Comparison of ENCODE assay signal across 12 cellular contexts in the genomic region with DNA sequence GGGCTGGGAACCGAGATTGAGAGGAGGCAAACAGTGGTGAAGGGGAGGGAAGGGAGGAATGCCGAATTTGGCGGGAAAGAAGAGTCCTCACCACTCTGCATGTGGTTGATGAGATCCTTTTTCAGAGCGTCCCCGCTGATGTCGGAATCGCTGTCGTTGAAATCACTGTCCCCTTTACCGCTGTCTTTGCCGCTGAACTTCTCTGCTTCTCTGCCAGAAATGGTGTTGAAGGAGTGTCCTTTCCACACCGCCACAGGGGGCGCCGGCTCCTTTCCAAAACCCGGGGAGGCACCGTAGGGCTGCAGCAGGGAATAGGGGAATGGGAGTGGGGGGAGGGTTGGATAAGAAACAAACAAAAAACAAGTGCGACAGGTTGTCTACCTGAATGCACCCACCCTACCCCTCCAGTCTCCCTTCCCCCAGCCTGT. TPM values are rescaled to one million over a fixed set of nuclear protein-coding genes. Genes with fewer than 3 reads are reported as not detected.
DNase-seq lines count a peak whose midpoint lies in the region; ATAC-seq, FAIRE-seq and TF ChIP-seq lines count a peak whose summit lies in the region.
"Had no signal": no experiment of that assay in that cellular context is flagged by ENCODE, and none has a peak within 500 bp of the region (broad histone marks: within the 10 kb centered on the region; RNA-seq: fewer than 3 reads in every experiment).

No MANE protein-coding gene starts in this region.

- no peak for FAIRE-seq in urothelium cell line (lab: Jason Lieb, UNC)

- H3K27ac ChIP-seq in left ventricle myocardium inferior (replicated peaks) (no peak overlapping the region), right cardiac atrium (ENCODE audit: low read length) (no peak overlapping the region), RWPE1 (no peak overlapping the region), iPS DF 6.9 (ENCODE audit: low read length) (no peak overlapping the region), esophagus muscularis mucosa (replicated peaks in 1 of 4) (no peak overlapping the region)
- H3K27ac ChIP-seq: right atrium auricular region had no signal

- DNase-seq in left ventricle myocardium inferior (no peak), right cardiac atrium (no peak), RWPE1 (ENCODE audit: low spot score) (peak; percentile 14), iPS DF 6.9 (ENCODE audit: low read depth, low spot score) (no peak), urothelium cell line (ENCODE audit: low spot score) (peak; percentile 68), activated gamma-delta T cell (lab: John Stamatoyannopoulos, UW) (no peak), esophagus muscularis mucosa (ENCODE audit: extremely low spot score) (no peak)

- ATAC-seq in right cardiac atrium (no peak), GM21390 (IDR thresholded peaks at IDR 0.05; ENCODE audit: unreplicated experiment) (no peak)

- peak overlapping the region; percentile 45 for H3K4me3 ChIP-seq in left ventricle myocardium inferior
- no peak overlapping the region for H3K4me3 ChIP-seq in right cardiac atrium (ENCODE audit: low read length)
- peak overlapping the region; percentile 8; the same call in 1 of the 2 replicates for H3K4me3 ChIP-seq in iPS DF 6.9 (ENCODE audit: low read length)
- peak overlapping the region in 1 of 4 donors; percentile 28 for H3K4me3 ChIP-seq in esophagus muscularis mucosa

- H3K4me1 ChIP-seq in left ventricle myocardium inferior (peaks cover 28% of the 10 kb centered on the region), right cardiac atrium (ENCODE audit: control insufficient read depth, insufficient read depth, low read length) (peaks cover 2% of the 10 kb centered on the region), iPS DF 6.9 (ENCODE audit: control insufficient read depth, insufficient read depth, low read length) (peaks cover 11% of the 10 kb centered on the region), esophagus muscularis mucosa (peaks cover 20 to 49% (median 38%) of the 10 kb centered on the region in 4 donors)

- TF ChIP-seq CTCF in left ventricle myocardium inferior (IDR thresholded peaks at IDR 0.05; ENCODE audit: borderline replicate concordance) (no peak), RWPE1 (conservative IDR thresholded peaks at IDR 0.05; ENCODE audit: low read depth) (no peak), esophagus muscularis mucosa (IDR thresholded peaks at IDR 0.05) (no peak)

- POLR2A ChIA-PET in RWPE1 (lab: Yijun Ruan, JAX; ENCODE audit: low non-redundant PET) = no interaction called here

- H3K9me3 ChIP-seq in left ventricle myocardium inferior (replicated peaks) = no peaks in the 10 kb centered on the region
- H3K9me3 ChIP-seq in right cardiac atrium (ENCODE audit: control insufficient read depth, low read length) = no peaks in the 10 kb centered on the region
- no peaks in the 10 kb centered on the region for H3K9me3 ChIP-seq in iPS DF 6.9 (ENCODE audit: control insufficient read depth, insufficient read depth, low read length)
- H3K9me3 ChIP-seq in esophagus muscularis mucosa = no peaks in the 10 kb centered on the region
- H3K9me3 ChIP-seq: right atrium auricular region had no signal

- no peak for TF ChIP-seq POLR2A in esophagus muscularis mucosa (IDR thresholded peaks at IDR 0.05; ENCODE audit: low read depth)

- WGBS in right cardiac atrium = 10% methylated on average over 16 of the region's 16 CpGs
- no CpG with 5 or more reads among the region's 16 CpGs for WGBS in iPS DF 6.9 (ENCODE audit: insufficient coverage, insufficient read length)
- WGBS in esophagus muscularis mucosa = 7% methylated on average over 16 of the region's 16 CpGs

- H3K27me3 ChIP-seq in left ventricle myocardium inferior (ENCODE audit: low read depth) = peaks cover 100% of the 10 kb centered on the region
- no peaks in the 10 kb centered on the region for H3K27me3 ChIP-seq in right cardiac atrium (ENCODE audit: control insufficient read depth, insufficient read depth)
- peaks cover 42% of the 10 kb centered on the region for H3K27me3 ChIP-seq in iPS DF 6.9 (ENCODE audit: control insufficient read depth, insufficient read depth, low read length)
- peaks cover 8 to 91% (median 59%) of the 10 kb centered on the region in 4 donors for H3K27me3 ChIP-seq in esophagus muscularis mucosa

- TF ChIP-seq EP300 in esophagus muscularis mucosa (IDR thresholded peaks at IDR 0.05) = no peak

- CTCF ChIA-PET in RWPE1 (lab: Yijun Ruan, JAX) = interaction anchor here (0.5 to 2.4 kb wide), 7 partner anchors 16 to 357 kb away, joined by 3 to 15 read pairs (median 3); no protein-coding TSS in a partner anchor

- H3K36me3 ChIP-seq in left ventricle myocardium inferior (no peaks in the 10 kb centered on the region), iPS DF 6.9 (ENCODE audit: control insufficient read depth, insufficient read depth, low read length) (no peaks in the 10 kb centered on the region), esophagus muscularis mucosa (no peaks in the 10 kb centered on the region)
- H3K36me3 ChIP-seq: right atrium auricular region had no signal

- intact Hi-C loops in left ventricle myocardium inferior (cut with micrococcal nuclease) (no loop called here), right cardiac atrium (cut with DNase I) (no loop called here), esophagus muscularis mucosa (cut with DNase I) (no loop called here)

RNA-seq across cellular contexts. Expression of gene PCDH8, which starts 3.1 kb away (rescaled TPM):
- total RNA-seq in left ventricle myocardium inferior (not detected), right cardiac atrium (not detected), esophagus muscularis mucosa (under 1 TPM in 1 of 4 donors, not detected in 3; 0.11 TPM)
- not detected for polyA plus RNA-seq in right cardiac atrium
- total RNA-seq: activated CD8-positive, alpha-beta memory T cell treated with anti-CD3 and anti-CD28 coated beads for 36 hours; MCF 10A; right atrium auricular region; RPMI7951 had no signal

Comparison
In these comparisons a context has a peak if more than half of its experiments do, and no peak if none do; other contexts are left out.
1. DNase-seq: peak in RWPE1 (single experiment) and urothelium cell line (single experiment); none in left ventricle myocardium inferior (single experiment), right cardiac atrium (0 of 3), iPS DF 6.9 (single experiment), activated gamma-delta T cell (single experiment) and esophagus muscularis mucosa (single experiment).